Comparison of ENCODE assay signal across 8 cellular contexts in genomic region chr3:13416002-13416793, GRCh38. TPM values are rescaled to one million over a fixed set of nuclear protein-coding genes. Genes with fewer than 3 reads are reported as not detected.
A peak's percentile ranks its signal among the peaks of the same experiment; 100 is the strongest.
DNase-seq lines count a peak whose midpoint lies in the region; ATAC-seq and TF ChIP-seq lines count a peak whose summit lies in the region.

No MANE protein-coding gene starts in this region.

- peak overlapping the region; percentile 96 for H3K27ac Mint-ChIP-seq in CD8-positive, alpha-beta T cell
- H3K27ac Mint-ChIP-seq in activated CD8-positive, alpha-beta T cell treated with anti-CD3 and anti-CD28 coated beads for 36 hours: peak overlapping the region; percentile 96
- peak overlapping the region in 5 of 6 donors; percentile 92 to 99 (median 96) for H3K27ac Mint-ChIP-seq in naive B cell

- H3K36me3 Mint-ChIP-seq in CD8-positive, alpha-beta T cell: peaks cover 13% of the 10 kb centered on the region
- peaks cover 56% of the 10 kb centered on the region for H3K36me3 Mint-ChIP-seq in activated CD8-positive, alpha-beta T cell treated with anti-CD3 and anti-CD28 coated beads for 36 hours (ENCODE audit: low read depth)
- H3K36me3 Mint-ChIP-seq in naive B cell: no peaks in the 10 kb centered on the region

- no peaks in the 10 kb centered on the region for H3K36me3 ChIP-seq in CD8-positive, alpha-beta T cell (ENCODE audit: insufficient read depth, low read length)

- intact Hi-C loops in CD8-positive, alpha-beta T cell (cut with DNase I, micrococcal nuclease): loop anchor here (10.0 kb wide), 1 partner anchor 1019 kb away; no protein-coding TSS in a partner anchor
- intact Hi-C loops in activated CD8-positive, alpha-beta T cell treated with anti-CD3 and anti-CD28 coated beads for 36 hours (cut with micrococcal nuclease): no loop called here

- CTCF ChIA-PET in CD8-positive, alpha-beta T cell (lab: Charles Lee): interaction anchor here (0.6 to 10.6 kb wide), 11 partner anchors 8 to 70 kb away, joined by 3 to 117 read pairs (median 4); no protein-coding TSS in a partner anchor
- CTCF ChIA-PET in activated CD8-positive, alpha-beta T cell treated with anti-CD3 and anti-CD28 coated beads for 36 hours (lab: Charles Lee): interaction anchor here (0.7 to 9.2 kb wide), 8 partner anchors 11 to 464 kb away, joined by 3 to 125 read pairs (median 5); partner anchors contain the start of gene WNT7A

- DNase-seq in CD8-positive, alpha-beta T cell: peak in 1 of 7 experiments; percentile 22
- DNase-seq in HFF-Myc (ENCODE audit: extremely low read depth, low read depth) (no peak), naive B cell (no peak), NCI-H1105 treated with DMSO at 0.1 percent for 48 hours (lab: John Stamatoyannopoulos, UW) (no peak), amniotic stem cell (lab: John Stamatoyannopoulos, UW) (no peak)
- peak; percentile 65 for DNase-seq in activated CD8-positive, alpha-beta T cell treated with anti-CD3 and anti-CD28 coated beads for 36 hours

- H3K4me1 Mint-ChIP-seq in CD8-positive, alpha-beta T cell (ENCODE audit: low read depth): peaks cover 70% of the 10 kb centered on the region
- peaks cover 51% of the 10 kb centered on the region for H3K4me1 Mint-ChIP-seq in activated CD8-positive, alpha-beta T cell treated with anti-CD3 and anti-CD28 coated beads for 36 hours (ENCODE audit: low read depth)
- peaks cover 48 to 77% (median 61%) of the 10 kb centered on the region in 3 donors for H3K4me1 Mint-ChIP-seq in naive B cell

- no peak for ATAC-seq in CD8-positive, alpha-beta T cell
- no peak for ATAC-seq in activated CD8-positive, alpha-beta T cell treated with anti-CD3 and anti-CD28 coated beads for 36 hours
- ATAC-seq in naive B cell (ENCODE audit: low read depth in 2 of 2) (no peak), HG03378 (IDR thresholded peaks at IDR 0.05; ENCODE audit: unreplicated experiment) (no peak), HG03342 (IDR thresholded peaks at IDR 0.05; ENCODE audit: unreplicated experiment) (no peak)

- no peaks in the 10 kb centered on the region for H3K27me3 Mint-ChIP-seq in CD8-positive, alpha-beta T cell (ENCODE audit: low read depth)
- H3K27me3 Mint-ChIP-seq in activated CD8-positive, alpha-beta T cell treated with anti-CD3 and anti-CD28 coated beads for 36 hours: no peaks in the 10 kb centered on the region
- H3K27me3 Mint-ChIP-seq in naive B cell: no peaks in the 10 kb centered on the region

- POLR2A ChIA-PET in CD8-positive, alpha-beta T cell (lab: Charles Lee): interaction anchor here (1.0 to 7.0 kb wide), 6 partner anchors 10 to 450 kb away, joined by 3 to 47 read pairs (median 10); no protein-coding TSS in a partner anchor
- POLR2A ChIA-PET in activated CD8-positive, alpha-beta T cell treated with anti-CD3 and anti-CD28 coated beads for 36 hours (lab: Charles Lee): interaction anchor here (0.8 to 3.6 kb wide), 7 partner anchors 9 to 62 kb away, joined by 3 to 19 read pairs (median 3); no protein-coding TSS in a partner anchor

- TF ChIP-seq CTCF in CD8-positive, alpha-beta T cell (IDR thresholded peaks at IDR 0.05): no peak
- TF ChIP-seq CTCF in HFF-Myc (IDR thresholded peaks at IDR 0.05; ENCODE audit: low read depth, low read length, missing control alignments): peak; percentile 20
- peak; percentile 59 for TF ChIP-seq CTCF in activated CD8-positive, alpha-beta T cell treated with anti-CD3 and anti-CD28 coated beads for 36 hours (IDR thresholded peaks at IDR 0.05)

- H3K4me3 ChIP-seq in CD8-positive, alpha-beta T cell (ENCODE audit: low read depth, low read length): peak overlapping the region; percentile 37
- H3K4me3 ChIP-seq in HFF-Myc (replicated peaks; ENCODE audit: low read depth, low read length): no peak overlapping the region

- H3K9me3 ChIP-seq in CD8-positive, alpha-beta T cell (ENCODE audit: low read length): no peaks in the 10 kb centered on the region

- H3K4me3 Mint-ChIP-seq in CD8-positive, alpha-beta T cell: peak overlapping the region; percentile 67
- H3K4me3 Mint-ChIP-seq in activated CD8-positive, alpha-beta T cell treated with anti-CD3 and anti-CD28 coated beads for 36 hours: peak overlapping the region; percentile 90
- peak overlapping the region in 7 of 8 donors; percentile 15 to 83 (median 71) for H3K4me3 Mint-ChIP-seq in naive B cell

- no peaks in the 10 kb centered on the region for H3K9me3 Mint-ChIP-seq in CD8-positive, alpha-beta T cell
- H3K9me3 Mint-ChIP-seq in activated CD8-positive, alpha-beta T cell treated with anti-CD3 and anti-CD28 coated beads for 36 hours: no peaks in the 10 kb centered on the region
- no peaks in the 10 kb centered on the region for H3K9me3 Mint-ChIP-seq in naive B cell

- no peaks in the 10 kb centered on the region for H3K27me3 ChIP-seq in CD8-positive, alpha-beta T cell (ENCODE audit: insufficient read depth, low read length)

- H3K4me1 ChIP-seq in CD8-positive, alpha-beta T cell (ENCODE audit: insufficient read depth, low read length): peaks cover 60% of the 10 kb centered on the region

- peak overlapping the region; percentile 19 for H3K27ac ChIP-seq in CD8-positive, alpha-beta T cell (ENCODE audit: low read depth, low read length)

RNA-seq across cellular contexts. Expression of gene NUP210, which starts 3.9 kb away (rescaled TPM):
- 10 to 100 TPM; 80.6 to 82.6 TPM for total RNA-seq in CD8-positive, alpha-beta T cell
- total RNA-seq in activated CD8-positive, alpha-beta T cell treated with anti-CD3 and anti-CD28 coated beads for 36 hours: 100 to 1,000 TPM; 142 to 143 TPM
- polyA plus RNA-seq in naive B cell (ENCODE audit: low read depth in 6 of 6): 10 to 100 TPM; 10.4 to 69.3 (median 38.6) TPM
